8 cellular contexts compared by ENCODE assay signal in genomic region chr6:110814488-110815259, GRCh38. TPM values are rescaled to one million over a fixed set of nuclear protein-coding genes. Genes with fewer than 3 reads are reported as not detected.
DNase-seq lines count a peak whose midpoint lies in the region; ATAC-seq and TF ChIP-seq lines count a peak whose summit lies in the region.

No MANE protein-coding gene starts in this region.

- H3K27ac Mint-ChIP-seq in stimulated activated memory B cell treated with anti-CD40 and anti-IgM and Interleukin-4, amounts not matched to agents 10 μg/mL and 1 μg/mL and 100 μg/mL, for 72 hours: peak overlapping the region; percentile 95

- BruUV-seq in A673 (replicated peaks; lab: Mats Ljungman, UMichigan): no TSS peak

- intact Hi-C loops in A673 (cut with micrococcal nuclease; ENCODE audit: unreplicated experiment) (loop anchor here (1.0 to 2.0 kb wide), 2 partner anchors 62 to 286 kb away; no protein-coding TSS in a partner anchor), esophagus muscularis mucosa (cut with DNase I) (loop anchor here (2.0 to 5.0 kb wide), 3 partner anchors 60 to 143 kb away; partner anchors contain the start of genes AMD1 and GTF3C6)

- POLR2A ChIA-PET in A673 (lab: Charles Lee; ENCODE audit: low non-redundant PET): interaction anchor here (0.6 to 2.0 kb wide), 4 partner anchors 14 to 226 kb away, joined by 4 to 32 read pairs (median 14); partner anchors contain the start of gene AMD1

- no peaks in the 10 kb centered on the region for H3K36me3 ChIP-seq in A673 (ENCODE audit: insufficient read depth, low read length, poor library complexity, severe bottlenecking)
- no peaks in the 10 kb centered on the region for H3K36me3 ChIP-seq in esophagus muscularis mucosa

- peak overlapping the region; percentile 74 for H3K4me3 ChIP-seq in A673 (ENCODE audit: low read depth, low read length, poor library complexity, severe bottlenecking)
- H3K4me3 ChIP-seq in esophagus muscularis mucosa: peak overlapping the region; percentile 85 to 99 (median 93)

- peaks cover 1% of the 10 kb centered on the region for H3K9me3 Mint-ChIP-seq in stimulated activated memory B cell treated with anti-CD40 and anti-IgM and Interleukin-4, amounts not matched to agents 10 μg/mL and 1 μg/mL and 100 μg/mL, for 72 hours

- ATAC-seq in GM18858 (IDR thresholded peaks at IDR 0.05; ENCODE audit: unreplicated experiment) (peak; percentile 12), HG03108 (IDR thresholded peaks at IDR 0.05; ENCODE audit: unreplicated experiment) (peak; percentile 12)
- peak; percentile 42 for ATAC-seq in stimulated activated memory B cell treated with anti-CD40 and anti-IgM and Interleukin-4, amounts not matched to agents 10 μg/mL and 1 μg/mL and 100 μg/mL, for 72 hours

- no peaks in the 10 kb centered on the region for H3K36me3 Mint-ChIP-seq in stimulated activated memory B cell treated with anti-CD40 and anti-IgM and Interleukin-4, amounts not matched to agents 10 μg/mL and 1 μg/mL and 100 μg/mL, for 72 hours

- TF ChIP-seq CTCF in A673 (conservative IDR thresholded peaks at IDR 0.05; ENCODE audit: low read depth, low read length): no peak
- TF ChIP-seq CTCF in esophagus muscularis mucosa (IDR thresholded peaks at IDR 0.05): no peak

- no peaks in the 10 kb centered on the region for H3K9me3 ChIP-seq in A673 (ENCODE audit: low read depth, low read length, poor library complexity, severe bottlenecking)
- H3K9me3 ChIP-seq in esophagus muscularis mucosa: no peaks in the 10 kb centered on the region

- no peaks in the 10 kb centered on the region for H3K27me3 Mint-ChIP-seq in stimulated activated memory B cell treated with anti-CD40 and anti-IgM and Interleukin-4, amounts not matched to agents 10 μg/mL and 1 μg/mL and 100 μg/mL, for 72 hours

- peaks cover 42% of the 10 kb centered on the region for H3K4me1 Mint-ChIP-seq in stimulated activated memory B cell treated with anti-CD40 and anti-IgM and Interleukin-4, amounts not matched to agents 10 μg/mL and 1 μg/mL and 100 μg/mL, for 72 hours

- TF ChIP-seq EP300 in esophagus muscularis mucosa (IDR thresholded peaks at IDR 0.05): no peak

- H3K27ac ChIP-seq in A673 (ENCODE audit: low read depth, low read length, poor library complexity, severe bottlenecking): peak overlapping the region; percentile 97
- peak overlapping the region; percentile 94 to 98 (median 96) for H3K27ac ChIP-seq in esophagus muscularis mucosa (replicated peaks in 1 of 4)

- H3K27me3 ChIP-seq in A673 (replicated peaks; ENCODE audit: insufficient read depth, low read depth, low read length, poor library complexity) (no peaks in the 10 kb centered on the region), esophagus muscularis mucosa (no peaks in the 10 kb centered on the region)

- peak; percentile 62 for DNase-seq in A673 (ENCODE audit: low spot score)
- DNase-seq in NOMO-1 treated with DMSO at 0.1 percent for 48 hours (lab: John Stamatoyannopoulos, UW; ENCODE audit: unreplicated experiment): peak; percentile 46
- peak; percentile 76 to 80 for DNase-seq in activated T-cell treated with anti-CD3 and anti-CD28 coated beads, Interleukin-2, amount 50 U/mL, for 48 hours
- peak; percentile 91 for DNase-seq in esophagus muscularis mucosa (ENCODE audit: extremely low spot score)
- peak; percentile 52 for DNase-seq in myocyte (ENCODE audit: low read depth)

- H3K4me1 ChIP-seq in A673 (ENCODE audit: insufficient read depth, low read length, poor library complexity, severe bottlenecking): peaks cover 10% of the 10 kb centered on the region
- peaks cover 14 to 20% (median 19%) of the 10 kb centered on the region in 4 donors for H3K4me1 ChIP-seq in esophagus muscularis mucosa

- peak overlapping the region; percentile 89 for H3K4me3 Mint-ChIP-seq in stimulated activated memory B cell treated with anti-CD40 and anti-IgM and Interleukin-4, amounts not matched to agents 10 μg/mL and 1 μg/mL and 100 μg/mL, for 72 hours

- no peak for TF ChIP-seq POLR2A in esophagus muscularis mucosa (IDR thresholded peaks at IDR 0.05; ENCODE audit: low read depth)

- WGBS in esophagus muscularis mucosa: under 1% methylated on average over 61 of the region's 100 CpGs

- CTCF ChIA-PET in A673 (lab: Charles Lee): interaction anchor here (0.7 to 1.3 kb wide), 3 partner anchors 132 to 1111 kb away, joined by 3 to 20 read pairs (median 3); no protein-coding TSS in a partner anchor

RNA-seq across cellular contexts. Expression of gene CDK19, which starts 0.6 kb away (rescaled TPM):
- total RNA-seq in A673 (2021): 23.7 and 27.4 TPM in 2 replicates
- 10 to 100 TPM; 12.0 to 15.0 (median 13.6) TPM for total RNA-seq in esophagus muscularis mucosa
- 10.8 and 11.0 TPM in 2 replicates for total RNA-seq in myocyte
- 6.7 TPM for polyA plus RNA-seq in myocyte (2012)

RNA-seq across cellular contexts. Expression of gene AMD1, which starts 59.9 kb away (rescaled TPM):
- total RNA-seq in A673 (2021) (73.3 and 87.6 TPM in 2 replicates), esophagus muscularis mucosa (10 to 100 TPM; 46.2 to 93.1 (median 59.6) TPM), myocyte (86.2 and 97.2 TPM in 2 replicates)
- 14.2 TPM for polyA plus RNA-seq in myocyte (2012)

Comparison
In these comparisons a context has a peak if more than half of its experiments do, and no peak if none do; other contexts are left out.
1. Peak in every context shown above with its lines: DNase-seq, ATAC-seq, H3K4me3 ChIP-seq and H3K27ac ChIP-seq.